ENCODE assay signal across 10 cellular contexts in genomic region chr22:37284126-37284806, GRCh38. TPM values are rescaled to one million over a fixed set of nuclear protein-coding genes. Genes with fewer than 3 reads are reported as not detected.
DNase-seq lines count a peak whose midpoint lies in the region; ATAC-seq, FAIRE-seq and TF ChIP-seq lines count a peak whose summit lies in the region.
"Had no signal": no experiment of that assay in that cellular context is flagged by ENCODE, and none has a peak within 500 bp of the region (broad histone marks: within the 10 kb centered on the region; RNA-seq: fewer than 3 reads in every experiment).

No MANE protein-coding gene starts in this region.

- ATAC-seq in HepG2 (no peak), HG03342 (IDR thresholded peaks at IDR 0.05; ENCODE audit: unreplicated experiment) (no peak)

- H3K9me3 ChIP-seq in liver (ENCODE audit: control insufficient read depth in 4 of 4, low read length in 3 of 4) (no peaks in the 10 kb centered on the region), HepG2 (ENCODE audit: low read length) (no peaks in the 10 kb centered on the region), muscle layer of colon (ENCODE audit: low read length) (no peaks in the 10 kb centered on the region)

- CTCF ChIA-PET in HepG2 (lab: Yijun Ruan, JAX; ENCODE audit: low intra/inter-chr PET ratio, low total read pairs) = no interaction called here

- H3K9ac ChIP-seq in liver (ENCODE audit: low read depth in 1 of 2, low read length in 2 of 2) (peak overlapping the region in 1 of 2 donors; percentile 4), HepG2 (ENCODE audit: insufficient read depth, low read depth, low read length) (no peak overlapping the region), muscle layer of colon (ENCODE audit: low read length) (no peak overlapping the region)

- in situ Hi-C loops in HepG2 (cut with HindIII; ENCODE audit: extremely low pct_ligation_motif_present, low pct_unique_long_range_greater_than_20kb) = no loop called here

- no TSS peak for BruUV-seq in HepG2 (replicated peaks; lab: Mats Ljungman, UMichigan)

- no peak for TF ChIP-seq EP300 in HepG2 (IDR thresholded peaks at IDR 0.05; ENCODE audit: low read depth in 2 of 2, low read length in 2 of 2)
- no peak for TF ChIP-seq EP300 in HepG2 (CRISPR knock-in tag; IDR thresholded peaks at IDR 0.05; ENCODE audit: borderline replicate concordance)

- H3K27ac ChIP-seq in liver (ENCODE audit: low read depth in 1 of 2, low read length in 2 of 2) (peak overlapping the region; percentile 21 to 70), HepG2 (ENCODE audit: extremely low read length, insufficient read depth, low read length) (no peak overlapping the region), adipose tissue (ENCODE audit: low read depth, low read length) (peak overlapping the region; percentile 72), muscle layer of colon (ENCODE audit: low read depth, low read length) (peak overlapping the region; percentile 13)

- no peaks in the 10 kb centered on the region for H3K27me3 ChIP-seq in liver (ENCODE audit: control insufficient read depth in 4 of 4, insufficient read depth in 4 of 4, low read length in 3 of 4)
- peaks cover 4 to 27% of the 10 kb centered on the region in 2 experiments; a peak in 4 of 5 replicates for H3K27me3 ChIP-seq in HepG2 (ENCODE audit: control insufficient read depth in 1 of 2, insufficient read depth in 2 of 2, low read length in 2 of 2)
- peaks cover 0 to 17% of the 10 kb centered on the region in 2 donors for H3K27me3 ChIP-seq in muscle layer of colon (ENCODE audit: control insufficient read depth in 1 of 2, insufficient read depth in 2 of 2, low read length in 2 of 2)

- POLR2A ChIA-PET in HepG2 (lab: Yijun Ruan, JAX) = no interaction called here

- no peak for DNase-seq in HepG2 (ENCODE audit: low spot score)
- DNase-seq in stimulated activated CD4-positive, alpha-beta T cell treated with anti-CD3 and anti-CD28 coated beads, Interleukin-2, amount 100 ng/mL, for 48 hours = no peak
- DNase-seq in mesenteric fat pad (ENCODE audit: low spot score) = no peak
- DNase-seq in AG08396 (ENCODE audit: low spot score) = no peak
- DNase-seq: activated CD4-positive, CD25-positive, alpha-beta regulatory T cell treated with anti-CD3 and anti-CD28 coated beads, Interleukin-2, amount 50 U/mL, for 72 hours had no signal

- 49% methylated on average over 9 of the region's 9 CpGs for WGBS in liver
- WGBS in HepG2 (ENCODE audit: low lambda C conversion rate) = 13% methylated on average over 4 of the region's 9 CpGs
- 38 to 51% (median 42%) methylated on average over 8 to 9 of the region's 9 CpGs for WGBS in adipose tissue, 3 donors

- TF ChIP-seq POLR2A in HepG2 (IDR thresholded peaks at IDR 0.05; ENCODE audit: insufficient read depth in 1 of 2, low read depth in 2 of 2, low read length in 2 of 2) = no peak

- H4K20me1 ChIP-seq in HepG2 (ENCODE audit: insufficient read depth, low read length) = no peaks in the 10 kb centered on the region

- TF ChIP-seq CTCF in liver (IDR thresholded peaks at IDR 0.05; ENCODE audit: low read depth, low read length, missing input control) (no peak), HepG2 (CRISPR knock-in tag; IDR thresholded peaks at IDR 0.05) (no peak)

- H3K4me3 ChIP-seq in liver (ENCODE audit: low read depth in 1 of 3, low read length in 3 of 3) (peak overlapping the region in 2 of 3 donors; percentile 12 to 13), HepG2 (replicated peaks in 1 of 3; ENCODE audit: insufficient read depth in 1 of 3, low read depth in 2 of 3, low read length in 3 of 3) (no peak overlapping the region), muscle layer of colon (ENCODE audit: low read depth in 1 of 2, low read length in 2 of 2) (peak overlapping the region in 1 of 2 donors; percentile 35)

- no peaks in the 10 kb centered on the region for H3K36me3 ChIP-seq in liver (ENCODE audit: control insufficient read depth in 4 of 4, insufficient read depth in 3 of 4, low read depth in 1 of 4, low read length in 3 of 4)
- H3K36me3 ChIP-seq in HepG2 (replicated peaks in 1 of 2; ENCODE audit: control insufficient read depth in 1 of 2, insufficient read depth in 2 of 2, low read length in 2 of 2) = no peaks in the 10 kb centered on the region
- no peaks in the 10 kb centered on the region for H3K36me3 ChIP-seq in muscle layer of colon (ENCODE audit: insufficient read depth, low read length)

- no peaks in the 10 kb centered on the region for H3K79me2 ChIP-seq in HepG2 (ENCODE audit: insufficient read depth, low read length)

- intact Hi-C loops in HepG2 (cut with micrococcal nuclease; ENCODE audit: unreplicated experiment) = no loop called here

- no peak for FAIRE-seq in HepG2 (lab: Jason Lieb, UNC)
- FAIRE-seq: colon had no signal

- TF ChIP-seq RAD21 in liver (IDR thresholded peaks at IDR 0.05) (no peak), HepG2 (CRISPR knock-in tag; IDR thresholded peaks at IDR 0.05) (no peak)

- H2AFZ ChIP-seq in HepG2 (ENCODE audit: low read length) = no peak overlapping the region

- no peak overlapping the region for H3K4me2 ChIP-seq in HepG2 (ENCODE audit: low read depth, low read length)

- H3K4me1 ChIP-seq in liver (ENCODE audit: control insufficient read depth in 4 of 4, insufficient read depth in 4 of 4, low read length in 3 of 4) (no peaks in the 10 kb centered on the region), HepG2 (ENCODE audit: insufficient read depth, low read length) (no peaks in the 10 kb centered on the region), muscle layer of colon (ENCODE audit: insufficient read depth, low read length) (no peaks in the 10 kb centered on the region)

TF ChIP-seq in liver, 16 proteins besides CTCF, POLR2A, EP300 and RAD21 (continues in another document):
- TF ChIP-seq HNF4G (IDR thresholded peaks at IDR 0.05) (no peak), NR2F2 (IDR thresholded peaks at IDR 0.05) (no peak)

TF ChIP-seq in HepG2, 621 proteins besides CTCF, POLR2A, EP300 and RAD21 (continues in another document):
- TF ChIP-seq ZFP1 (CRISPR knock-in tag; IDR thresholded peaks at IDR 0.05) (no peak), CCAR2 (optimal IDR thresholded peaks at IDR 0.05; ENCODE audit: low read depth, low read length) (no peak), ZNF749 (CRISPR knock-in tag; IDR thresholded peaks at IDR 0.05; ENCODE audit: borderline replicate concordance) (no peak), ZNF17 (CRISPR knock-in tag; IDR thresholded peaks at IDR 0.05) (no peak)

RNA-seq across cellular contexts. Expression of gene CYTH4, which starts 2.0 kb away (rescaled TPM):
- total RNA-seq in liver = 1 to 10 TPM; 9.1 to 9.9 TPM
- 1 to 10 TPM; 1.9 to 2.6 TPM for polyA plus RNA-seq in liver
- total RNA-seq in HepG2 (2016; rRNA removed; fragmentation: Illumina TruSeq; extraction: Trizol) = not detected in 2 replicates
- not detected in 2 replicates for total RNA-seq in HepG2 (2016; cell fraction: cytosol; rRNA removed; fragmentation: Illumina TruSeq; extraction: Trizol; ENCODE audit: low read depth)
- not detected in 2 replicates for total RNA-seq in HepG2 (2016; cell fraction: insoluble cytoplasmic fraction; rRNA removed; fragmentation: Illumina TruSeq; extraction: Trizol)
- not detected in 2 replicates for total RNA-seq in HepG2 (2016; cell fraction: membrane; rRNA removed; fragmentation: Illumina TruSeq; extraction: Trizol)
- not detected in 2 replicates for total RNA-seq in HepG2 (2016; cell fraction: nucleus; rRNA removed; fragmentation: Illumina TruSeq; extraction: Trizol)
- polyA plus RNA-seq in HepG2 (2011; rRNA removed) = not detected in 2 replicates
- 0.01 and 0.03 TPM in 2 replicates for polyA plus RNA-seq in HepG2 (2011; cell fraction: cytosol; rRNA removed)
- 0.05 and 0.11 TPM in 2 replicates for polyA plus RNA-seq in HepG2 (2011; cell fraction: nucleus; rRNA removed)
- not detected in 2 replicates for polyA plus RNA-seq in HepG2 (2012)
- polyA plus RNA-seq in HepG2 (2016; cell fraction: cytosol; fragmentation: Illumina TruSeq; extraction: Trizol; ENCODE audit: low read depth) = not detected in 2 replicates
- polyA plus RNA-seq in HepG2 (2016; cell fraction: insoluble cytoplasmic fraction; fragmentation: Illumina TruSeq; extraction: Trizol; ENCODE audit: low read depth) = not detected in 2 replicates
- polyA plus RNA-seq in HepG2 (2016; cell fraction: membrane; fragmentation: Illumina TruSeq; extraction: Trizol; ENCODE audit: low read depth) = not detected in 2 replicates
- polyA plus RNA-seq in HepG2 (2016; cell fraction: nucleus; fragmentation: Illumina TruSeq; extraction: Trizol; ENCODE audit: insufficient read depth, low read depth) = not detected in 2 replicates
- polyA minus RNA-seq in HepG2 (2011; rRNA and poly(A)+ RNA removed; ENCODE audit: low replicate concordance) = not detected in 2 replicates
- not detected in 2 replicates for polyA minus RNA-seq in HepG2 (2011; cell fraction: cytosol; rRNA and poly(A)+ RNA removed)
- polyA minus RNA-seq in HepG2 (2011; cell fraction: nucleus; rRNA and poly(A)+ RNA removed) = not detected in 2 replicates
- 10 to 100 TPM in 2 of 3 donors, 1 to 10 TPM in 1; 1.9 to 18.1 (median 14.6) TPM for polyA plus RNA-seq in adipose tissue
- 44.7 TPM for total RNA-seq in mesenteric fat pad

RNA-seq across cellular contexts. Expression of gene RAC2, which starts 40.2 kb away (rescaled TPM):
- total RNA-seq in liver (10 to 100 TPM in 1 of 2 donors, 1 to 10 TPM in 1; 4.0 to 15.0 TPM), HepG2 (2016; rRNA removed; fragmentation: Illumina TruSeq; extraction: Trizol) (not detected in 2 replicates), mesenteric fat pad (26.1 TPM)
- polyA plus RNA-seq in liver (1 to 10 TPM; 6.1 to 8.7 TPM), HepG2 (2011; rRNA removed) (0.73 and 0.86 TPM in 2 replicates), adipose tissue (10 to 100 TPM in 2 of 3 donors, 1 to 10 TPM in 1; 5.7 to 29.8 (median 26.9) TPM)
- 0.18 TPM in 1 of 2 replicates, not detected in the other for total RNA-seq in HepG2 (2016; cell fraction: cytosol; rRNA removed; fragmentation: Illumina TruSeq; extraction: Trizol; ENCODE audit: low read depth)
- total RNA-seq in HepG2 (2016; cell fraction: insoluble cytoplasmic fraction; rRNA removed; fragmentation: Illumina TruSeq; extraction: Trizol) = not detected in 2 replicates
- total RNA-seq in HepG2 (2016; cell fraction: membrane; rRNA removed; fragmentation: Illumina TruSeq; extraction: Trizol) = 0.28 TPM in 1 of 2 replicates, not detected in the other
- not detected in 2 replicates for total RNA-seq in HepG2 (2016; cell fraction: nucleus; rRNA removed; fragmentation: Illumina TruSeq; extraction: Trizol)
- 0.35 and 0.56 TPM in 2 replicates for polyA plus RNA-seq in HepG2 (2011; cell fraction: cytosol; rRNA removed)
- polyA plus RNA-seq in HepG2 (2011; cell fraction: nucleus; rRNA removed) = 0.61 and 0.68 TPM in 2 replicates
- polyA plus RNA-seq in HepG2 (2012) = 0.39 TPM in 1 of 2 replicates, not detected in the other
- 0.14 and 0.26 TPM in 2 replicates for polyA plus RNA-seq in HepG2 (2016; cell fraction: cytosol; fragmentation: Illumina TruSeq; extraction: Trizol; ENCODE audit: low read depth)
- 0.21 TPM in 1 of 2 replicates, not detected in the other for polyA plus RNA-seq in HepG2 (2016; cell fraction: insoluble cytoplasmic fraction; fragmentation: Illumina TruSeq; extraction: Trizol; ENCODE audit: low read depth)
- polyA plus RNA-seq in HepG2 (2016; cell fraction: membrane; fragmentation: Illumina TruSeq; extraction: Trizol; ENCODE audit: low read depth) = 0.16 and 0.20 TPM in 2 replicates
- 0.45 TPM in 1 of 2 replicates, not detected in the other for polyA plus RNA-seq in HepG2 (2016; cell fraction: nucleus; fragmentation: Illumina TruSeq; extraction: Trizol; ENCODE audit: insufficient read depth, low read depth)
- 0.64 and 2.0 TPM in 2 replicates for polyA minus RNA-seq in HepG2 (2011; rRNA and poly(A)+ RNA removed; ENCODE audit: low replicate concordance)
- polyA minus RNA-seq in HepG2 (2011; cell fraction: cytosol; rRNA and poly(A)+ RNA removed) = not detected in 2 replicates
- 0.37 TPM in 1 of 2 replicates, not detected in the other for polyA minus RNA-seq in HepG2 (2011; cell fraction: nucleus; rRNA and poly(A)+ RNA removed)

Comparison
In these comparisons a context has a peak if more than half of its experiments do, and no peak if none do; other contexts are left out.
1. H3K4me3 ChIP-seq: peak in liver (2 of 3); none in HepG2 (0 of 3).
2. RNA of gene CYTH4, which starts 2.0 kb away (total RNA-seq): 44.7 TPM in mesenteric fat pad (single experiment) and 9.1 to 9.9 TPM in liver; not detected in HepG2; every median in the first group is over 4 times any median in the second.